Comparison of ENCODE assay signal across 9 cellular contexts in the genomic region with DNA sequence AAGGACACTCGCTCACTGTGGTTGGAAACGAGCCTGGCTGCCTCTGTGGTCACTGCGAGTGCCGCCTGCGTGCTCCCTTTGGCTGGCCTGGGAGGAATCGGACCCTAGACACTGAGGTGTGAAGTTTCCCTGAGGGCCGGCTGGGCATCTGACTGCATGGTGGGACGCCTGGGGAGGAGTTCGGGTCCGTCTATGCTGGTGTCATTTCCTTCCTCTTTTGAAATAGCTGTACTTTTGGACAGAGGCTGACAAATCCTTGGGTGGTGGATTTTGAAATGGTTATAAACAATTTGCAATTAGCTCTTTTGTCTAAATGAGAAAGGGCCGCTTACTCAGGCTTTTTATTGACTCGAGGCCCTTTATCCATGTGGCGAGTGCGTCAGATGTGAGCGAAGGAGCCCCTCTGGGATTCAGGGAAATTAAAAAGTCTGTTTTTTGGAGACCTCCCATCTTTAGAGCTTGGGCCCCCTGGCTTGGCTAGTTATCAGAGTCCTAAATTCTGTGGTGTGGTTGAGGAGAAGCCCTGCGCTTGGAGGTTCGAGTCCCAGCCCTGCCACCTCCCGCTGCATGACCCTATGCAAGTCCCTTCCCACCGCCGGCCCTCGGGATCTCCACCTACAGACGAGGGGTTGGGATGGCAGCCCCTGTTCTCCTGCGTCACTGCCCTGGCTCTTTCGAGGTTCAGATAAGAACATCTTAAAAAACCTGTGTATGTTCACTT.
DNase-seq lines count a peak whose midpoint lies in the region; ATAC-seq, FAIRE-seq and TF ChIP-seq lines count a peak whose summit lies in the region.
"Had no signal": no experiment of that assay in that cellular context is flagged by ENCODE, and none has a peak within 500 bp of the region (broad histone marks: within the 10 kb centered on the region; RNA-seq: fewer than 3 reads in every experiment).

No MANE protein-coding gene starts in this region.

- no peak for TF ChIP-seq RAD21 in IMR-90 (IDR thresholded peaks at IDR 0.05; ENCODE audit: low read length)

- H2BK20ac ChIP-seq in IMR-90 (ENCODE audit: low read depth, low read length), result peak overlapping the region; percentile 38; the same call in 1 of the 2 replicates

- no peak overlapping the region for H2AK9ac ChIP-seq in IMR-90 (replicated peaks; ENCODE audit: low read depth, low read length, poor library complexity)

- DNase-seq in IMR-90 (peak; percentile 33), astrocyte (ENCODE audit: low read depth) (peak; percentile 34), iPS-NIHi11 (ENCODE audit: low spot score) (peak; percentile 50), foreskin keratinocyte (no peak), HCEC 1CT (no peak), NCI-H2029 treated with DMSO at 0.1 percent for 48 hours (lab: John Stamatoyannopoulos, UW) (no peak), NCI-H1694 treated with DMSO at 0.1 percent for 48 hours (lab: John Stamatoyannopoulos, UW) (no peak)
- DNase-seq in stimulated activated effector memory CD8-positive, alpha-beta T cell treated with anti-CD3 and anti-CD28 coated beads, Interleukin-12 subunit alpha, Interleukin-12 subunit beta, amount 100 ng/mL, for 72 hours (ENCODE audit: low spot score in 2 of 2), result no peak
- DNase-seq: NCI-H524 treated with DMSO at 0.1 percent for 48 hours had no signal

- no peak for FAIRE-seq in astrocyte (lab: Jason Lieb, UNC)

- H3K4me3 Mint-ChIP-seq in astrocyte (ENCODE audit: unreplicated experiment), result no peak overlapping the region
- H3K4me3 Mint-ChIP-seq in stimulated activated effector memory CD8-positive, alpha-beta T cell treated with anti-CD3 and anti-CD28 coated beads, Interleukin-12 subunit alpha, Interleukin-12 subunit beta, amount 100 ng/mL, for 72 hours, result no peak overlapping the region

- peak overlapping the region; percentile 54; the same call in 1 of the 2 replicates for H3K18ac ChIP-seq in IMR-90 (ENCODE audit: low read depth, low read length)

- H3K4me3 ChIP-seq in IMR-90 (ENCODE audit: insufficient read depth, low read depth, low read length) (no peak overlapping the region), astrocyte (ENCODE audit: insufficient read depth, low read depth, low read length) (no peak overlapping the region)

- H3K4me2 ChIP-seq in IMR-90 (ENCODE audit: low read depth, low read length) (no peak overlapping the region), astrocyte (ENCODE audit: low read length) (no peak overlapping the region)

- no peak overlapping the region for H2BK5ac ChIP-seq in IMR-90 (ENCODE audit: low read depth, low read length, poor library complexity, severe bottlenecking)

- peaks cover 2% of the 10 kb centered on the region for H3K9me3 Mint-ChIP-seq in astrocyte (ENCODE audit: unreplicated experiment)
- H3K9me3 Mint-ChIP-seq in stimulated activated effector memory CD8-positive, alpha-beta T cell treated with anti-CD3 and anti-CD28 coated beads, Interleukin-12 subunit alpha, Interleukin-12 subunit beta, amount 100 ng/mL, for 72 hours, result no peaks in the 10 kb centered on the region

- no peaks in the 10 kb centered on the region for H3K79me2 ChIP-seq in astrocyte (ENCODE audit: insufficient read depth, low read length)

- in situ Hi-C loops in IMR-90 (cut with MboI; ENCODE audit: low sequenced_read_pairs), result no loop called here

- peaks cover 14% of the 10 kb centered on the region for H3K36me3 Mint-ChIP-seq in astrocyte (ENCODE audit: low read depth, unreplicated experiment)
- peaks cover 17% of the 10 kb centered on the region for H3K36me3 Mint-ChIP-seq in stimulated activated effector memory CD8-positive, alpha-beta T cell treated with anti-CD3 and anti-CD28 coated beads, Interleukin-12 subunit alpha, Interleukin-12 subunit beta, amount 100 ng/mL, for 72 hours

- peak overlapping the region; percentile 49; the same call in 1 of the 2 replicates for H4K91ac ChIP-seq in IMR-90 (ENCODE audit: insufficient read depth, low read depth, low read length)

- H3K36me3 ChIP-seq in IMR-90 (ENCODE audit: control insufficient read depth, insufficient read depth, low read length), result peaks cover 54% of the 10 kb centered on the region
- H3K36me3 ChIP-seq in astrocyte (ENCODE audit: insufficient read depth, low read length), result no peaks in the 10 kb centered on the region

- H3K27ac ChIP-seq in IMR-90 (ENCODE audit: insufficient read depth, low read length) (peak overlapping the region; percentile 64), astrocyte (ENCODE audit: low read depth, low read length) (no peak overlapping the region), foreskin keratinocyte (no peak overlapping the region)

- BruUV-seq in IMR-90 (replicated peaks; lab: Mats Ljungman, UMichigan), result no TSS peak

- H2AFZ ChIP-seq in IMR-90 (replicated peaks; ENCODE audit: low read length, poor library complexity), result no peak overlapping the region
- H2AFZ ChIP-seq in astrocyte (ENCODE audit: low read depth, low read length), result no peak overlapping the region

- H3K9me1 ChIP-seq in IMR-90 (ENCODE audit: insufficient read depth, low read length), result peaks cover 25% of the 10 kb centered on the region

- H2AK5ac ChIP-seq in IMR-90 (ENCODE audit: low read depth, low read length), result peak overlapping the region; percentile 80

- peaks cover 21% of the 10 kb centered on the region for H3K4me1 ChIP-seq in IMR-90 (ENCODE audit: control insufficient read depth, insufficient read depth, low read length)
- no peaks in the 10 kb centered on the region for H3K4me1 ChIP-seq in astrocyte (ENCODE audit: insufficient read depth, low read length)
- no peaks in the 10 kb centered on the region for H3K4me1 ChIP-seq in foreskin keratinocyte

- peak overlapping the region; percentile 4; the same call in 1 of the 2 replicates for H3K23ac ChIP-seq in IMR-90 (ENCODE audit: low read depth, low read length)

- no peak overlapping the region; the same call in 1 of the 2 replicates for H3K14ac ChIP-seq in IMR-90 (replicated peaks; ENCODE audit: low read depth, low read length)

- H3K56ac ChIP-seq in IMR-90 (ENCODE audit: extremely low read depth, insufficient read depth, low read length), result no peak overlapping the region

- H4K5ac ChIP-seq in IMR-90 (ENCODE audit: low read depth, low read length), result peak overlapping the region; percentile 64

- no peaks in the 10 kb centered on the region for H3K9me3 ChIP-seq in IMR-90 (ENCODE audit: control insufficient read depth, insufficient read depth, low read length)
- H3K9me3 ChIP-seq in astrocyte (ENCODE audit: insufficient read depth, low read depth, low read length), result no peaks in the 10 kb centered on the region

- no peak for TF ChIP-seq POLR2A in IMR-90 (IDR thresholded peaks at IDR 0.05; ENCODE audit: low read depth, low read length)

- peak overlapping the region; percentile 5; the same call in 1 of the 3 replicates for H2BK15ac ChIP-seq in IMR-90 (ENCODE audit: low read depth, low read length)

- dilution Hi-C loops in IMR-90 (cut with HindIII; ENCODE audit: low sequenced_read_pairs, unreplicated experiment), result no loop called here

- peaks cover 5% of the 10 kb centered on the region; the same call in 1 of the 2 replicates for H4K20me1 ChIP-seq in IMR-90 (ENCODE audit: insufficient read depth, low read length)
- H4K20me1 ChIP-seq in astrocyte (ENCODE audit: insufficient read depth, low read length), result peaks cover 3% of the 10 kb centered on the region

- peak overlapping the region; percentile 69 for H3K4ac ChIP-seq in IMR-90 (ENCODE audit: low read depth, low read length)

- TF ChIP-seq CTCF in IMR-90 (conservative IDR thresholded peaks at IDR 0.05; ENCODE audit: low read depth, low read length) (no peak), astrocyte (IDR thresholded peaks at IDR 0.05; ENCODE audit: insufficient read depth, low read depth, low read length) (no peak), foreskin keratinocyte (conservative IDR thresholded peaks at IDR 0.05) (no peak)

- POLR2A ChIA-PET in IMR-90 (lab: Charles Lee; ENCODE audit: unreplicated experiment), result no interaction called here

- H3K79me1 ChIP-seq in IMR-90 (ENCODE audit: low read depth in 1 of 2, low read length in 2 of 2), result peaks cover 27 to 67% of the 10 kb centered on the region in 2 experiments

- H3K27ac Mint-ChIP-seq in astrocyte (ENCODE audit: unreplicated experiment), result no peak overlapping the region
- H3K27ac Mint-ChIP-seq in stimulated activated effector memory CD8-positive, alpha-beta T cell treated with anti-CD3 and anti-CD28 coated beads, Interleukin-12 subunit alpha, Interleukin-12 subunit beta, amount 100 ng/mL, for 72 hours, result peak overlapping the region; percentile 89

- H3K9ac ChIP-seq in IMR-90 (ENCODE audit: low read depth, low read length) (no peak overlapping the region), astrocyte (ENCODE audit: low read length) (no peak overlapping the region)

- intact Hi-C loops in IMR-90 (cut with micrococcal nuclease), result no loop called here

- H3K4me1 Mint-ChIP-seq in astrocyte (ENCODE audit: low read depth, unreplicated experiment), result no peaks in the 10 kb centered on the region
- H3K4me1 Mint-ChIP-seq in stimulated activated effector memory CD8-positive, alpha-beta T cell treated with anti-CD3 and anti-CD28 coated beads, Interleukin-12 subunit alpha, Interleukin-12 subunit beta, amount 100 ng/mL, for 72 hours, result peaks cover 29% of the 10 kb centered on the region

- peak overlapping the region in 1 of 2 experiments; percentile 44; a peak in 1 of 4 replicates for H4K8ac ChIP-seq in IMR-90 (ENCODE audit: low read depth in 2 of 2, low read length in 2 of 2)

- ATAC-seq in IMR-90 (ENCODE audit: low read depth) (no peak), foreskin keratinocyte (no peak)
- ATAC-seq in stimulated activated effector memory CD8-positive, alpha-beta T cell treated with anti-CD3 and anti-CD28 coated beads, Interleukin-12 subunit alpha, Interleukin-12 subunit beta, amount 100 ng/mL, for 72 hours, result no peak

- peaks cover 4% of the 10 kb centered on the region for H3K27me3 Mint-ChIP-seq in astrocyte (ENCODE audit: low read depth, unreplicated experiment)

- H3K27me3 ChIP-seq in IMR-90 (ENCODE audit: control insufficient read depth, insufficient read depth, low read length) (no peaks in the 10 kb centered on the region), astrocyte (ENCODE audit: insufficient read depth, low read length) (no peaks in the 10 kb centered on the region), foreskin keratinocyte (no peaks in the 10 kb centered on the region)

- WGBS in IMR-90 (ENCODE audit: extremely low coverage in 2 of 2, insufficient read length in 1 of 2), 2 experiments, result 69% methylated on average over 12 of the region's 24 CpGs; no CpG with 5 or more reads in 1 of the 2 experiments

- CTCF ChIA-PET in IMR-90 (lab: Yijun Ruan, JAX), result no interaction called here

- H2BK120ac ChIP-seq in IMR-90 (ENCODE audit: low read depth, low read length), result peak overlapping the region; percentile 39; the same call in 1 of the 2 replicates

TF ChIP-seq in IMR-90, 13 proteins besides CTCF, POLR2A, EP300 and RAD21 (continues in another document):
- TF ChIP-seq MAFK (IDR thresholded peaks at IDR 0.05; ENCODE audit: low read depth, low read length), result no peak
- no peak for TF ChIP-seq FOS (IDR thresholded peaks at IDR 0.05; ENCODE audit: low read depth, low read length)
- TF ChIP-seq RFX5 (IDR thresholded peaks at IDR 0.05; ENCODE audit: low read depth, low read length), result no peak
- no peak for TF ChIP-seq MXI1 (IDR thresholded peaks at IDR 0.05; ENCODE audit: borderline replicate concordance, low read depth, low read length)
- TF ChIP-seq SMC3 (IDR thresholded peaks at IDR 0.05; ENCODE audit: low read depth, low read length), result no peak
- TF ChIP-seq MAZ (IDR thresholded peaks at IDR 0.05; ENCODE audit: borderline replicate concordance, low read depth, low read length), result no peak

Comparison
In these comparisons a context has a peak if more than half of its experiments do, and no peak if none do; other contexts are left out.
1. DNase-seq: peak in IMR-90 (single experiment), astrocyte (single experiment) and iPS-NIHi11 (single experiment); none in stimulated activated effector memory CD8-positive, alpha-beta T cell treated with anti-CD3 and anti-CD28 coated beads, Interleukin-12 subunit alpha, Interleukin-12 subunit beta, amount 100 ng/mL, for 72 hours (0 of 2), foreskin keratinocyte (0 of 2), HCEC 1CT (single experiment), NCI-H2029 treated with DMSO at 0.1 percent for 48 hours (single experiment) and NCI-H1694 treated with DMSO at 0.1 percent for 48 hours (single experiment).